ENCODE assay signal across 20 cellular contexts in the genomic region with DNA sequence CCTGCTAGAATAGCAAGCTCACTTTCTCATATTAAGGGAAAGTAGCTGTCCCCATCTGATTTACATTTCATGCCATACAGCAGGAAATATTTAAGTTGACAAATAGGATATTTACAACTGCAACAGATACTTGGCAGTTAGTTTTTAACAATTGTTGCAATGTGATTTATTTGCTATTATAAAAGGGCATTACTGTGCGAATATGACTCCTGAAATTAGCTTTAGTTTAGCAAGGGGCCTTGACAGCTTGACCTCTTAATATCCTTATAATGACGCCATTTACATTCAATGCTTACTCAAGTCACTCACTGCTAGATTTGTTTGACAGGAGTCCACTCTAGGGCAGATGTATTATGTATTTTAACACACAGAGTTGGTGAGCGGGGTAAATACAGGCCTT.
"Had no signal": no experiment of that assay in that cellular context is flagged by ENCODE, and none has a peak within 500 bp of the region (broad histone marks: within the 10 kb centered on the region; RNA-seq: fewer than 3 reads in every experiment).

No MANE protein-coding gene starts in this region.

- ATAC-seq: natural killer cell, right cardiac atrium, sciatic nerve, upper lobe of right lung had no signal

- DNase-seq: islet precursor cell; left ventricle myocardium inferior; mesendoderm; naive B cell; natural killer cell; nephron progenitor cell; occipital lobe; ovary; posterior cingulate gyrus; retina; right cardiac atrium; stimulated activated CD4-positive, alpha-beta T cell treated with anti-CD3 and anti-CD28 coated beads, Interleukin-12 subunit alpha, Interleukin-12 subunit beta, amount 100 ng/mL, for 4 hours; stimulated activated CD4-positive, alpha-beta T cell treated with anti-CD3 and anti-CD28 coated beads, Interleukin-15, amount 100 ng/mL, for 24 hours; stimulated activated CD4-positive, alpha-beta T cell treated with anti-CD3 and anti-CD28 coated beads, Interleukin-2, amount 100 ng/mL, for 24 hours; stimulated activated CD4-positive, alpha-beta T cell treated with anti-CD3 and anti-CD28 coated beads, Interleukin-4, amount 100 ng/mL, for 1 hour; stimulated activated naive CD4-positive, alpha-beta T cell; tibial artery; trophoblast cell; upper lobe of right lung had no signal
